8 cellular contexts compared by ENCODE assay signal in the genomic region with DNA sequence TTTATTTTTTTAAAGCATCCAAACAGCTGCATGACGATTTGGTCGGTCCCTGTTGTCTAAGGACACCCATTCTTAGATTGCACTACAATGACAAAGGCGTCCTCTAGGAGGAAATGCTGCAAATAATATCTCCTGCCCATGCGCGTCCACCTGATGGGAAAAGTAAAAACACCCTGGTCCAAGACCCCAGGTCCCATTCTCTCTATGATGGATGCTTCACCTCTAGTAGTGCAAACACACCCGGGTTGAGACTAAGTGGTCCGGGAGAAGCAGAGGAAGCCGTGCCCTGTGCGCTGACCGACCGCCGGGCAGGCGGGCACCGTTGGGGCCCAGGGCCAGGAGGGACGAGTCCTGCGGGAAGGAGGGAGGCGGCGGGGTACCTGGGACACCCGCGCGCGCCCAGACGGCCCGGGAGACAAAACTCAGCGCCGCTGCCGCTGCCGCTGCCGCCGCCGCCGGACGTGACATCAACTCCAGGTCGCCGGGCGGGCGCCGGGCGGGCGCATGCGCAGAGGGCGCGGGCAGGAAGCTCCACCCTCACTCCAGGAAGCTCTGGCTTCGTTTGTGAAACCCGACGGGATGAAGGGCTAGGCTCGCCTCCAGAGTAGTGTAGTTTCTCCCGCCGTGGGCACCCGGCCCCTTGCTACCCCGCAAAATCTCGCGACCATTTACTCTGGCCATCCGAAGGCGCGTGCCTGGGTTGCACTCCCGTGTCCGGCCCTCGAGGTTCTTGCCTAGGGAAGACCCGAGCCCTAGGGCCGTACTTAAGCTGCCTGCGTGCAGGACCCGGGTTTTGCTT. TPM values are rescaled to one million over a fixed set of nuclear protein-coding genes. Genes with fewer than 3 reads are reported as not detected.
A peak's percentile ranks its signal among the peaks of the same experiment; 100 is the strongest.
DNase-seq lines count a peak whose midpoint lies in the region; ATAC-seq and TF ChIP-seq lines count a peak whose summit lies in the region.

A gene (minus strand): TSS at position 462 of the 799 bp plus-strand sequence. CDS start 1,639 bp downstream, outside the sequence.

- DNase-seq in GM04504 (ENCODE audit: low read depth) (peak; percentile 77), HEK293T (ENCODE audit: extremely low spot score) (peak; percentile 94), MV-4-11 (lab: John Stamatoyannopoulos, UW) (peak; percentile 89), SK-N-DZ (ENCODE audit: low spot score) (peak; percentile 93), nucleus accumbens (lab: John Stamatoyannopoulos, UW) (peak in 55 of 56 donors; percentile 45 to 94 (median 87)), suprapubic skin (ENCODE audit: low spot score in 2 of 2) (peak; percentile 95 to 96)
- DNase-seq in activated naive CD4-positive, alpha-beta T cell treated with anti-CD3 and anti-CD28 coated beads for 36 hours = peak; percentile 94

- H3K36me3 ChIP-seq in gastroesophageal sphincter = peaks cover 0 to 25% of the 10 kb centered on the region in 2 donors
- peaks cover 20% of the 10 kb centered on the region for H3K36me3 ChIP-seq in suprapubic skin

- TF ChIP-seq CTCF in gastroesophageal sphincter (IDR thresholded peaks at IDR 0.05) (peak in 1 of 4 experiments; percentile 11), suprapubic skin (IDR thresholded peaks at IDR 0.05) (peak in 1 of 2 donors; percentile 7)

- POLR2A ChIA-PET in HEK293T (lab: Yijun Ruan, JAX) = interaction anchor here (0.7 to 2.6 kb wide), 45 partner anchors 9 to 760 kb away, joined by 3 to 17 read pairs (median 4); a partner anchor contains a TSS

- WGBS in gastroesophageal sphincter (ENCODE audit: low coverage in 1 of 2), 2 donors = 0% methylated on average over 3 to 6 of the region's 63 CpGs
- 1% methylated on average over 21 of the region's 63 CpGs for WGBS in suprapubic skin

- CTCF ChIA-PET in HEK293T (lab: Yijun Ruan, JAX) = interaction anchor here (1.0 to 1.1 kb wide), 2 partner anchors 16 to 417 kb away, joined by 3 read pairs; no protein-coding TSS in a partner anchor
- CTCF ChIA-PET in activated naive CD4-positive, alpha-beta T cell treated with anti-CD3 and anti-CD28 coated beads for 36 hours (lab: Charles Lee) = interaction anchor here (0.7 to 2.9 kb wide), 10 partner anchors 9 to 794 kb away, joined by 3 to 17 read pairs (median 3); a partner anchor contains a TSS

- H3K4me1 Mint-ChIP-seq in activated naive CD4-positive, alpha-beta T cell treated with anti-CD3 and anti-CD28 coated beads for 36 hours (ENCODE audit: low read depth) = peaks cover 18% of the 10 kb centered on the region

- peak within 1 kb of the TSS; percentile 95 for H3K4me3 Mint-ChIP-seq in activated naive CD4-positive, alpha-beta T cell treated with anti-CD3 and anti-CD28 coated beads for 36 hours

- H3K27ac Mint-ChIP-seq in activated naive CD4-positive, alpha-beta T cell treated with anti-CD3 and anti-CD28 coated beads for 36 hours = peak within 1 kb of the TSS; percentile 93

- intact Hi-C loops in activated naive CD4-positive, alpha-beta T cell treated with anti-CD3 and anti-CD28 coated beads for 36 hours (cut with micrococcal nuclease) = loop anchor here (1.0 to 5.0 kb wide), 7 partner anchors 25 to 486 kb away; a partner anchor contains a TSS

- H3K27me3 Mint-ChIP-seq in activated naive CD4-positive, alpha-beta T cell treated with anti-CD3 and anti-CD28 coated beads for 36 hours (ENCODE audit: low read depth) = no peaks in the 10 kb centered on the region

- H3K9me3 Mint-ChIP-seq in activated naive CD4-positive, alpha-beta T cell treated with anti-CD3 and anti-CD28 coated beads for 36 hours = no peaks in the 10 kb centered on the region

- H3K9me3 ChIP-seq in gastroesophageal sphincter (no peaks in the 10 kb centered on the region), suprapubic skin (no peaks in the 10 kb centered on the region)

- TF ChIP-seq POLR2A in gastroesophageal sphincter (IDR thresholded peaks at IDR 0.05) = peak; percentile 85 to 89
- peak; percentile 38 to 80 for TF ChIP-seq POLR2A in suprapubic skin (IDR thresholded peaks at IDR 0.05)

- peaks cover 20% of the 10 kb centered on the region for H3K36me3 Mint-ChIP-seq in activated naive CD4-positive, alpha-beta T cell treated with anti-CD3 and anti-CD28 coated beads for 36 hours (ENCODE audit: low read depth)

- no peak for TF ChIP-seq EP300 in gastroesophageal sphincter (IDR thresholded peaks at IDR 0.05)
- no peak for TF ChIP-seq EP300 in suprapubic skin (IDR thresholded peaks at IDR 0.05)

- peak within 1 kb of the TSS; percentile 58 to 94 (median 90) for H3K27ac ChIP-seq in gastroesophageal sphincter
- H3K27ac ChIP-seq in suprapubic skin = peak within 1 kb of the TSS; percentile 93

- ATAC-seq in gastroesophageal sphincter = peak; percentile 98

- H3K4me1 ChIP-seq in gastroesophageal sphincter = peaks cover 0 to 20% (median 4%) of the 10 kb centered on the region in 3 donors
- H3K4me1 ChIP-seq in suprapubic skin = peaks cover 19% of the 10 kb centered on the region

- H3K27me3 ChIP-seq in gastroesophageal sphincter = no peaks in the 10 kb centered on the region
- H3K27me3 ChIP-seq in suprapubic skin = no peaks in the 10 kb centered on the region

- H3K4me3 ChIP-seq in gastroesophageal sphincter = peak within 1 kb of the TSS; percentile 47 to 71
- H3K4me3 ChIP-seq in suprapubic skin = peak within 1 kb of the TSS; percentile 84

TF ChIP-seq in HEK293T, 16 proteins besides CTCF, POLR2A, EP300 and RAD21:
- TF ChIP-seq L3MBTL2 (conservative IDR thresholded peaks at IDR 0.05) = peak; percentile 98
- TF ChIP-seq ELF4 (IDR thresholded peaks at IDR 0.05) = no peak
- 0 out of 2 replicates have a peak, but pooled peaks have one; percentile 19 for TF ChIP-seq ARNT (IDR thresholded peaks at IDR 0.05)
TF ChIP-seq in HEK293T: peak in this region for 2.

RNA-seq across cellular contexts. Expression of the gene that starts here (rescaled TPM):
- 33.5 and 42.3 TPM in 2 replicates for polyA plus RNA-seq in SK-N-DZ (2014; cell fraction: cytosol; rRNA removed)
- polyA plus RNA-seq in SK-N-DZ (2014; cell fraction: nucleus; rRNA removed) = 26.8 and 32.1 TPM in 2 replicates
- 10 to 100 TPM; 25.4 to 27.1 TPM for total RNA-seq in activated naive CD4-positive, alpha-beta T cell treated with anti-CD3 and anti-CD28 coated beads for 36 hours
- total RNA-seq in gastroesophageal sphincter (10 to 100 TPM in 1 of 4 donors, 1 to 10 TPM in 3; 5.1 to 14.5 (median 7.3) TPM), suprapubic skin (10 to 100 TPM in 3 of 4 donors, 1 to 10 TPM in 1; 8.3 to 15.4 (median 12.2) TPM)

Comparison
In these comparisons a context has a peak if more than half of its experiments do, and no peak if none do; other contexts are left out.
1. Peak in every context shown above with its lines: DNase-seq, ATAC-seq, H3K4me3 ChIP-seq and H3K27ac ChIP-seq.